ENCODE assay signal across 24 cellular contexts in genomic region chr15:52067545-52067926, GRCh38. TPM values are rescaled to one million over a fixed set of nuclear protein-coding genes. Genes with fewer than 3 reads are reported as not detected.
A peak's percentile ranks its signal among the peaks of the same experiment; 100 is the strongest.
DNase-seq lines count a peak whose midpoint lies in the region; ATAC-seq and TF ChIP-seq lines count a peak whose summit lies in the region.
"Had no signal": no experiment of that assay in that cellular context is flagged by ENCODE, and none has a peak within 500 bp of the region (broad histone marks: within the 10 kb centered on the region; RNA-seq: fewer than 3 reads in every experiment).

No MANE protein-coding gene starts in this region.

- H3K4me3 Mint-ChIP-seq in MCF 10A (ENCODE audit: unreplicated experiment) = peak overlapping the region; percentile 18
- no peak overlapping the region for H3K4me3 Mint-ChIP-seq in activated naive CD8-positive, alpha-beta T cell
- H3K4me3 Mint-ChIP-seq: activated T-cell treated with anti-CD3 and anti-CD28 coated beads, Interleukin-2, amount 50 U/mL, for 72 hours had no signal

- BruUV-seq in MCF 10A (replicated peaks; lab: Mats Ljungman, UMichigan) = no TSS peak

- H3K27ac Mint-ChIP-seq in MCF 10A (ENCODE audit: low read depth, unreplicated experiment) = peak overlapping the region; percentile 49
- peak overlapping the region; percentile 62 for H3K27ac Mint-ChIP-seq in activated naive CD8-positive, alpha-beta T cell
- H3K27ac Mint-ChIP-seq: activated naive CD4-positive, alpha-beta T cell treated with anti-CD3 and anti-CD28 coated beads, Interleukin-2, amount 50 U/mL, for 72 hours; activated T-cell treated with anti-CD3 and anti-CD28 coated beads, Interleukin-2, amount 50 U/mL, for 72 hours had no signal

- intact Hi-C loops in MCF 10A (cut with micrococcal nuclease) = no loop called here
- intact Hi-C loops in breast epithelium (cut with DNase I; ENCODE audit: low total_unique reads) = no loop called here

- no peaks in the 10 kb centered on the region for H3K4me1 ChIP-seq in breast epithelium
- no peaks in the 10 kb centered on the region for H3K4me1 ChIP-seq in esophagus (ENCODE audit: control insufficient read depth in 2 of 2, insufficient read depth in 2 of 2, low read length in 1 of 2)
- H3K4me1 ChIP-seq: BE2C, tibial artery had no signal

- peaks cover 70% of the 10 kb centered on the region for H3K36me3 Mint-ChIP-seq in MCF 10A (ENCODE audit: insufficient read depth, unreplicated experiment)
- peaks cover 4% of the 10 kb centered on the region for H3K36me3 Mint-ChIP-seq in activated naive CD8-positive, alpha-beta T cell

- H3K27me3 ChIP-seq in breast epithelium (no peaks in the 10 kb centered on the region), esophagus (ENCODE audit: control insufficient read depth in 1 of 2, insufficient read depth in 2 of 2, low read length in 2 of 2) (no peaks in the 10 kb centered on the region)
- H3K27me3 ChIP-seq: BE2C, tibial artery had no signal

- H3K9me3 Mint-ChIP-seq in MCF 10A (ENCODE audit: unreplicated experiment) = no peaks in the 10 kb centered on the region
- no peaks in the 10 kb centered on the region for H3K9me3 Mint-ChIP-seq in activated naive CD8-positive, alpha-beta T cell (ENCODE audit: low read depth)
- H3K9me3 Mint-ChIP-seq: activated naive CD4-positive, alpha-beta T cell treated with anti-CD3 and anti-CD28 coated beads, Interleukin-2, amount 50 U/mL, for 72 hours; activated T-cell treated with anti-CD3 and anti-CD28 coated beads, Interleukin-2, amount 50 U/mL, for 72 hours had no signal

- DNase-seq in MCF 10A (ENCODE audit: unreplicated experiment) (no peak), breast epithelium (ENCODE audit: low spot score in 2 of 2) (no peak), GM13977 (ENCODE audit: low spot score) (no peak), SHP77 treated with DMSO at 0.1 percent for 48 hours (lab: John Stamatoyannopoulos, UW) (no peak), cerebellar cortex (ENCODE audit: low spot score) (no peak)
- DNase-seq: activated CD4-positive, alpha-beta T cell treated with anti-CD3 and anti-CD28 coated beads for 48 hours; activated T-cell treated with anti-CD3 and anti-CD28 coated beads, Interleukin-2, amount 50 U/mL, for 72 hours; BE2C; Kasumi-1; NCI-H1092 treated with DMSO at 0.1 percent for 48 hours; NCI-H2081; stimulated activated CD4-positive, alpha-beta T cell treated with anti-CD3 and anti-CD28 coated beads, Interleukin-2, amount 100 ng/mL, for 48 hours; stimulated activated naive CD8-positive, alpha-beta T cell treated with anti-CD3 and anti-CD28 coated beads, Interleukin-15, Interleukin-2, amounts not matched to agents 100 U/mL and 50 U/mL, for 24 hours; tibial artery had no signal

- in situ Hi-C loops in GM13977 (cut with MboI; ENCODE audit: low pct_unique_long_range_greater_than_20kb, low sequenced_read_pairs, unreplicated experiment) = no loop called here

- no peak for TF ChIP-seq CTCF in MCF 10A (IDR thresholded peaks at IDR 0.05; ENCODE audit: unreplicated experiment)
- no peak for TF ChIP-seq CTCF in breast epithelium (IDR thresholded peaks at IDR 0.05)
- TF ChIP-seq CTCF in GM13977 (IDR thresholded peaks at IDR 0.05; ENCODE audit: extremely low read depth, insufficient read depth, missing control alignments) = no peak

- CTCF ChIA-PET in MCF 10A (lab: Yijun Ruan, JAX) = interaction anchor here (0.5 to 7.7 kb wide), 14 partner anchors 11 to 533 kb away, joined by 3 to 77 read pairs (median 4); no protein-coding TSS in a partner anchor

- ATAC-seq in HG02981 (IDR thresholded peaks at IDR 0.05; ENCODE audit: unreplicated experiment) = no peak
- ATAC-seq: stimulated activated naive CD8-positive, alpha-beta T cell treated with anti-CD3 and anti-CD28 coated beads, Interleukin-15, Interleukin-2, amounts not matched to agents 100 U/mL and 50 U/mL, for 24 hours had no signal

- POLR2A ChIA-PET in MCF 10A (lab: Yijun Ruan, JAX) = interaction anchor here (0.9 to 20.7 kb wide), 24 partner anchors 9 to 111 kb away, joined by 3 to 546 read pairs (median 8); partner anchors contain the start of genes LEO1 and MAPK6

- H3K4me3 ChIP-seq in breast epithelium = no peak overlapping the region
- H3K4me3 ChIP-seq in esophagus (ENCODE audit: low read depth in 1 of 2, low read length in 2 of 2) = no peak overlapping the region
- H3K4me3 ChIP-seq: A549, smooth muscle cell, tibial artery had no signal

- H3K9me3 ChIP-seq in breast epithelium = no peaks in the 10 kb centered on the region
- H3K9me3 ChIP-seq in esophagus (ENCODE audit: control insufficient read depth in 2 of 2, insufficient read depth in 1 of 2, low read depth in 1 of 2, low read length in 1 of 2) = no peaks in the 10 kb centered on the region
- H3K9me3 ChIP-seq: A549, BE2C, tibial artery had no signal

- no peak for TF ChIP-seq POLR2A in breast epithelium (IDR thresholded peaks at IDR 0.05)

- no peaks in the 10 kb centered on the region for H3K36me3 ChIP-seq in breast epithelium
- H3K36me3 ChIP-seq in esophagus (ENCODE audit: control insufficient read depth in 2 of 2, insufficient read depth in 2 of 2, low read length in 1 of 2) = peaks cover 0 to 6% of the 10 kb centered on the region in 2 donors

- H3K27ac ChIP-seq in breast epithelium = no peak overlapping the region
- H3K27ac ChIP-seq in esophagus (ENCODE audit: low read depth in 2 of 2, low read length in 1 of 2) = peak overlapping the region; percentile 52 to 73
- H3K27ac ChIP-seq: tibial artery had no signal

- H3K4me1 Mint-ChIP-seq in MCF 10A (ENCODE audit: insufficient read depth, unreplicated experiment) = peaks cover 53% of the 10 kb centered on the region
- H3K4me1 Mint-ChIP-seq in activated naive CD8-positive, alpha-beta T cell (ENCODE audit: low read depth) = peaks cover 17% of the 10 kb centered on the region

- H3K27me3 Mint-ChIP-seq in MCF 10A (ENCODE audit: insufficient read depth, unreplicated experiment) = no peaks in the 10 kb centered on the region
- no peaks in the 10 kb centered on the region for H3K27me3 Mint-ChIP-seq in activated naive CD8-positive, alpha-beta T cell

RNA-seq across cellular contexts. Expression of gene BCL2L10, which starts 45.0 kb away (rescaled TPM):
- total RNA-seq in MCF 10A (2022) (0.42 TPM in 1 of 2 replicates, not detected in the other), breast epithelium (1 to 10 TPM in 1 of 3 donors, under 1 TPM in 2; 0.59 to 2.3 (median 0.64) TPM)
- 1 to 10 TPM; 5.3 to 6.7 TPM for polyA plus RNA-seq in esophagus
- total RNA-seq: activated naive CD4-positive, alpha-beta T cell treated with anti-CD3 and anti-CD28 coated beads, Interleukin-2, amount 50 U/mL, for 72 hours; Daoy; HT1080; SK-MEL-5; T-helper 1 cell treated with Interleukin-12 subunit alpha and Interleukin-12 subunit beta and Interleukin-4 antibody, amounts not matched to agents 30 ng/mL and 1 ng/mL, for 36 hours had no signal
- polyA plus RNA-seq: smooth muscle cell had no signal

RNA-seq across cellular contexts. Expression of gene MAPK6, which starts 48.5 kb away (rescaled TPM):
- total RNA-seq in MCF 10A (2022) (106 and 114 TPM in 2 replicates), breast epithelium (10 to 100 TPM; 20.8 to 32.2 (median 22.0) TPM)
- polyA plus RNA-seq in esophagus = 10 to 100 TPM; 14.5 to 24.1 TPM

Comparison
In these comparisons a context has a peak if more than half of its experiments do, and no peak if none do; other contexts are left out.
1. H3K27ac ChIP-seq: peak in esophagus (2 of 2); none in breast epithelium (0 of 2).